In genomic region chr20:50130995-50131394, GRCh38 we compare ENCODE assay signal across 20 cellular contexts. TPM values are rescaled to one million over a fixed set of nuclear protein-coding genes. Genes with fewer than 3 reads are reported as not detected.
A peak's percentile ranks its signal among the peaks of the same experiment; 100 is the strongest.
DNase-seq lines count a peak whose midpoint lies in the region; FAIRE-seq and TF ChIP-seq lines count a peak whose summit lies in the region.
"Had no signal": no experiment of that assay in that cellular context is flagged by ENCODE, and none has a peak within 500 bp of the region (broad histone marks: within the 10 kb centered on the region; RNA-seq: fewer than 3 reads in every experiment).

No MANE protein-coding gene starts in this region.

- no peak for TF ChIP-seq CTCF in chondrocyte (IDR thresholded peaks at IDR 0.05)

- in situ Hi-C loops in HAP-1 (cut with MboI; ENCODE audit: low sequenced_read_pairs), result no loop called here

- H3K4me1 ChIP-seq in stomach smooth muscle (ENCODE audit: control insufficient read depth, insufficient read depth, low read length) (peaks cover 69% of the 10 kb centered on the region), HAP-1 (peaks cover under 1% of the 10 kb centered on the region; the same call in 1 of the 2 replicates)

- peaks cover 23% of the 10 kb centered on the region for H3K4me1 Mint-ChIP-seq in chondrocyte (ENCODE audit: low read depth)
- H3K4me1 Mint-ChIP-seq: nephron; stimulated activated naive CD8-positive, alpha-beta T cell treated with anti-CD3 and anti-CD28 coated beads, Interleukin-15, amount 100 ng/mL, for 72 hours had no signal

- peaks cover 24% of the 10 kb centered on the region for H3K36me3 Mint-ChIP-seq in chondrocyte (ENCODE audit: low read depth)

- H3K27me3 ChIP-seq in H7 (ENCODE audit: control insufficient read depth, insufficient read depth, low read length) (no peaks in the 10 kb centered on the region), stomach smooth muscle (ENCODE audit: control insufficient read depth in 1 of 2, insufficient read depth in 2 of 2, low read length in 2 of 2) (no peaks in the 10 kb centered on the region), HAP-1 (ENCODE audit: low read depth) (no peaks in the 10 kb centered on the region)
- H3K27me3 ChIP-seq: Peyer's patch had no signal

- H3K9me3 Mint-ChIP-seq in chondrocyte (ENCODE audit: low read depth), result no peaks in the 10 kb centered on the region
- H3K9me3 Mint-ChIP-seq: nephron; stimulated activated naive CD8-positive, alpha-beta T cell treated with anti-CD3 and anti-CD28 coated beads, Interleukin-15, amount 100 ng/mL, for 72 hours had no signal

- peak overlapping the region; percentile 96 for H3K27ac ChIP-seq in stomach smooth muscle (ENCODE audit: low read length)
- H3K27ac ChIP-seq: epithelial cell of prostate had no signal

- H3K27ac Mint-ChIP-seq in chondrocyte (ENCODE audit: unreplicated experiment), result peak overlapping the region; percentile 66
- H3K27ac Mint-ChIP-seq: activated naive CD8-positive, alpha-beta T cell; nephron; stimulated activated naive CD8-positive, alpha-beta T cell treated with anti-CD3 and anti-CD28 coated beads, Interleukin-15, amount 100 ng/mL, for 72 hours had no signal

- FAIRE-seq in H54 (lab: Jason Lieb, UNC), result no peak
- FAIRE-seq: colon, small intestine had no signal

- TF ChIP-seq POLR2A in H54 (IDR thresholded peaks at IDR 0.05; ENCODE audit: low read depth, low read length), result no peak

- H3K36me3 ChIP-seq in H7 (replicated peaks; ENCODE audit: control insufficient read depth, insufficient read depth, low read length), result peaks cover 31% of the 10 kb centered on the region
- peaks cover 23 to 32% of the 10 kb centered on the region in 2 donors for H3K36me3 ChIP-seq in stomach smooth muscle (ENCODE audit: control insufficient read depth in 2 of 2, insufficient read depth in 2 of 2, low read length in 2 of 2)
- peaks cover 40% of the 10 kb centered on the region for H3K36me3 ChIP-seq in HAP-1 (replicated peaks)

- DNase-seq in H7 (peak; percentile 20), chondrocyte (ENCODE audit: low spot score) (no peak), iPS-NIHi11 (ENCODE audit: low spot score) (peak; percentile 13), SIG-M5 (lab: John Stamatoyannopoulos, UW) (no peak), H54 (ENCODE audit: insufficient read length, low spot score) (no peak), amniotic stem cell (lab: John Stamatoyannopoulos, UW) (no peak), HAP-1 (ENCODE audit: low spot score in 2 of 2) (no peak)
- DNase-seq: activated CD8-positive, alpha-beta memory T cell treated with anti-CD3 and anti-CD28 coated beads, Interleukin-2, amount 50 U/mL, for 48 hours; DMS79 treated with DMSO at 0.1 percent for 48 hours; hypothalamus; NCI-H1694 treated with DMSO at 0.1 percent for 48 hours; NCI-H524 treated with DMSO at 0.1 percent for 48 hours; Peyer's patch; stimulated activated naive CD8-positive, alpha-beta T cell treated with anti-CD3 and anti-CD28 coated beads, Interleukin-15, amount 100 ng/mL, for 72 hours had no signal

- H3K4me3 ChIP-seq in H7 (ENCODE audit: insufficient read depth, low read depth, low read length), result no peak overlapping the region
- H3K4me3 ChIP-seq in stomach smooth muscle (ENCODE audit: low read length in 2 of 2), result peak overlapping the region; percentile 71 to 91
- no peak overlapping the region for H3K4me3 ChIP-seq in HAP-1
- H3K4me3 ChIP-seq: Peyer's patch had no signal

- no peaks in the 10 kb centered on the region for H3K9me3 ChIP-seq in stomach smooth muscle (ENCODE audit: control insufficient read depth in 2 of 2, low read length in 2 of 2)
- H3K9me3 ChIP-seq in HAP-1, result no peaks in the 10 kb centered on the region
- H3K9me3 ChIP-seq: Peyer's patch had no signal

- H3K4me3 Mint-ChIP-seq in chondrocyte (ENCODE audit: unreplicated experiment), result no peak overlapping the region
- H3K4me3 Mint-ChIP-seq: activated naive CD8-positive, alpha-beta T cell; nephron; stimulated activated naive CD8-positive, alpha-beta T cell treated with anti-CD3 and anti-CD28 coated beads, Interleukin-15, amount 100 ng/mL, for 72 hours had no signal

- H3K27me3 Mint-ChIP-seq in chondrocyte (ENCODE audit: low read depth), result no peaks in the 10 kb centered on the region
- H3K27me3 Mint-ChIP-seq: activated naive CD8-positive, alpha-beta T cell; stimulated activated naive CD8-positive, alpha-beta T cell treated with anti-CD3 and anti-CD28 coated beads, Interleukin-15, amount 100 ng/mL, for 72 hours had no signal

- H3K9ac ChIP-seq in stomach smooth muscle (ENCODE audit: low read length in 2 of 2), result peak overlapping the region; percentile 70 to 79

RNA-seq across cellular contexts. Expression of gene UBE2V1, which starts 18.0 kb away (rescaled TPM):
- 65.1 and 72.9 TPM in 2 replicates for total RNA-seq in H7 (2014; rRNA removed; shearing (Covaris generic))
- 79.8 to 100 TPM (median 82.0 TPM) in 3 replicates for total RNA-seq in chondrocyte

RNA-seq across cellular contexts. Expression of gene PEDS1, which starts 22.5 kb away (rescaled TPM):
- total RNA-seq in H7 (2014; rRNA removed; shearing (Covaris generic)), result 45.3 and 47.7 TPM in 2 replicates
- 36.8 to 42.3 TPM (median 41.4 TPM) in 3 replicates for total RNA-seq in chondrocyte

RNA-seq across cellular contexts. Expression of gene CEBPB, which starts 59.6 kb away (rescaled TPM):
- 23.5 and 23.6 TPM in 2 replicates for total RNA-seq in H7 (2014; rRNA removed; shearing (Covaris generic))
- 20.4 to 81.4 TPM (median 78.7 TPM) in 3 replicates for total RNA-seq in chondrocyte

Comparison
In these comparisons a context has a peak if more than half of its experiments do, and no peak if none do; other contexts are left out.
1. DNase-seq: peak in H7 (single experiment) and iPS-NIHi11 (single experiment); none in chondrocyte (single experiment), SIG-M5 (single experiment), H54 (single experiment), amniotic stem cell (single experiment) and HAP-1 (0 of 2).
2. H3K4me3 ChIP-seq: peak in stomach smooth muscle (2 of 2); none in H7 (single experiment) and HAP-1 (single experiment).